ENCODE assay signal across 8 cellular contexts in genomic region chr19:34366670-34367423, GRCh38. TPM values are rescaled to one million over a fixed set of nuclear protein-coding genes. Genes with fewer than 3 reads are reported as not detected.
A peak's percentile ranks its signal among the peaks of the same experiment; 100 is the strongest.
DNase-seq lines count a peak whose midpoint lies in the region; ATAC-seq, FAIRE-seq and TF ChIP-seq lines count a peak whose summit lies in the region.

No MANE protein-coding gene starts in this region.

- no peak for TF ChIP-seq POLR2A in H1 (IDR thresholded peaks at IDR 0.05; ENCODE audit: control extremely low read depth in 1 of 2, low read depth in 2 of 2, low read length in 2 of 2)

- H3K9me3 ChIP-seq in OCI-LY1 (ENCODE audit: low read length) (no peaks in the 10 kb centered on the region), H1 (ENCODE audit: insufficient read depth in 2 of 2, low read depth in 1 of 2, low read length in 1 of 2) (no peaks in the 10 kb centered on the region)

- TF ChIP-seq CTCF in OCI-LY1 (IDR thresholded peaks at IDR 0.05; ENCODE audit: low read length): no peak
- no peak for TF ChIP-seq CTCF in H1 (IDR thresholded peaks at IDR 0.05; ENCODE audit: control extremely low read depth in 1 of 3, insufficient read depth in 1 of 3, low read depth in 1 of 3, low read length in 3 of 3)

- H4K5ac ChIP-seq in H1 (ENCODE audit: insufficient read length, low read depth, low read length): no peak overlapping the region

- no peak overlapping the region for H3K14ac ChIP-seq in H1 (ENCODE audit: insufficient read length)

- peak; percentile 61 for DNase-seq in GM03348 (ENCODE audit: low spot score)
- no peak for DNase-seq in H1 (ENCODE audit: low read depth in 1 of 2, low spot score in 2 of 2)
- DNase-seq in renal cortical epithelial cell (ENCODE audit: low read depth): peak; percentile 28
- DNase-seq in NCI-H2171 treated with DMSO at 0.1 percent for 48 hours (lab: John Stamatoyannopoulos, UW): no peak
- no peak for DNase-seq in NCI-H1105 (lab: John Stamatoyannopoulos, UW)

- H4K20me1 ChIP-seq in OCI-LY1 (ENCODE audit: insufficient read depth, low read length): no peaks in the 10 kb centered on the region
- H4K20me1 ChIP-seq in H1 (replicated peaks in 1 of 2; ENCODE audit: control insufficient read depth in 1 of 2, insufficient read depth in 2 of 2, low read length in 2 of 2): peaks cover 8 to 27% of the 10 kb centered on the region in 2 experiments

- no peak overlapping the region for H2BK20ac ChIP-seq in H1 (ENCODE audit: low read length)

- H3K27me3 ChIP-seq in OCI-LY1 (ENCODE audit: insufficient read depth, low read length): no peaks in the 10 kb centered on the region
- no peaks in the 10 kb centered on the region for H3K27me3 ChIP-seq in H1 (replicated peaks in 1 of 4; ENCODE audit: control insufficient read depth in 3 of 4, extremely low read depth in 1 of 4, insufficient read depth in 3 of 4, low read length in 3 of 4)

- 93% methylated on average over 9 of the region's 9 CpGs; no CpG with 5 or more reads in 1 of the 2 experiments for WGBS in H1 (ENCODE audit: extremely low coverage in 1 of 2, insufficient coverage in 1 of 2, insufficient read length in 1 of 2, insufficient replicate concordance in 2 of 2, low coverage in 1 of 2, low lambda C conversion rate in 2 of 2, missing lambda C conversion rate in 1 of 2), 2 experiments

- ATAC-seq in HG02973 (IDR thresholded peaks at IDR 0.05; ENCODE audit: unreplicated experiment) (no peak), GM19328 (IDR thresholded peaks at IDR 0.05; ENCODE audit: unreplicated experiment) (no peak)

- H2AFZ ChIP-seq in OCI-LY1 (ENCODE audit: low read length) (no peak overlapping the region), H1 (ENCODE audit: low read length) (no peak overlapping the region)

- H2BK5ac ChIP-seq in H1 (ENCODE audit: low read depth, low read length): no peak overlapping the region

- H3K4me1 ChIP-seq in OCI-LY1 (ENCODE audit: insufficient read depth, low read length, severe bottlenecking) (peaks cover 33% of the 10 kb centered on the region), H1 (replicated peaks in 1 of 4; ENCODE audit: control insufficient read depth in 3 of 4, insufficient read depth in 4 of 4, low read length in 3 of 4) (peaks cover 0 to 12% (median 5%) of the 10 kb centered on the region in 4 experiments; a peak in 5 of 7 replicates)

- H3K56ac ChIP-seq in H1 (replicated peaks; ENCODE audit: insufficient read length, low read depth, low read length): no peak overlapping the region

- no peak overlapping the region for H4K91ac ChIP-seq in H1 (replicated peaks; ENCODE audit: insufficient read length, low read length)

- no peak overlapping the region for H3K4ac ChIP-seq in H1 (replicated peaks; ENCODE audit: insufficient read length, low read depth, low read length)

- peak overlapping the region; percentile 97 for H3K4me2 ChIP-seq in OCI-LY1 (ENCODE audit: low read length)
- H3K4me2 ChIP-seq in H1 (ENCODE audit: insufficient read depth in 1 of 2, low read depth in 2 of 2, low read length in 2 of 2): peak overlapping the region in 1 of 2 experiments; percentile 85; a peak in 1 of 4 replicates

- H2BK120ac ChIP-seq in H1 (replicated peaks; ENCODE audit: low read depth, low read length): no peak overlapping the region

- no peak for FAIRE-seq in H1 (lab: Jason Lieb, UNC)

- H3K79me2 ChIP-seq in OCI-LY1 (ENCODE audit: insufficient read depth, low read length) (peaks cover 14% of the 10 kb centered on the region), H1 (ENCODE audit: control insufficient read depth in 1 of 2, insufficient read depth in 2 of 2, low read length in 2 of 2) (peaks cover 2 to 29% of the 10 kb centered on the region in 2 experiments; a peak in 3 of 4 replicates)

- H4K8ac ChIP-seq in H1 (ENCODE audit: extremely low read depth, insufficient read depth, low read length): peak overlapping the region; percentile 45

- H3K27ac ChIP-seq in OCI-LY1 (ENCODE audit: low read depth, low read length, poor library complexity, severe bottlenecking) (no peak overlapping the region), H1 (ENCODE audit: low read depth, low read length) (no peak overlapping the region)

- H3K4me3 ChIP-seq in OCI-LY1 (ENCODE audit: low read depth, low read length, poor library complexity, severe bottlenecking) (peak overlapping the region; percentile 100), H1 (ENCODE audit: extremely low read depth in 1 of 4, insufficient read depth in 2 of 4, low read depth in 3 of 4, low read length in 4 of 4) (no peak overlapping the region; a peak in 1 of 8 replicates)

- no peak for TF ChIP-seq EP300 in H1 (IDR thresholded peaks at IDR 0.05; ENCODE audit: borderline replicate concordance in 1 of 2, low read depth in 2 of 2, low read length in 2 of 2)

- no peak overlapping the region for H2BK12ac ChIP-seq in H1 (ENCODE audit: low read depth, low read length)

- H3K9ac ChIP-seq in OCI-LY1 (ENCODE audit: low read length) (peak overlapping the region; percentile 100), H1 (replicated peaks in 1 of 4; ENCODE audit: extremely low read depth in 1 of 4, low read depth in 3 of 4, low read length in 3 of 4) (no peak overlapping the region)

- no peak for TF ChIP-seq RAD21 in H1 (IDR thresholded peaks at IDR 0.05 in 1 of 2, conservative IDR thresholded peaks at IDR 0.05 in 1 of 2; ENCODE audit: low read depth in 2 of 2, low read length in 2 of 2)

- no peak overlapping the region for H3K18ac ChIP-seq in H1 (ENCODE audit: extremely low read depth, low read length)

- POLR2A ChIA-PET in H1 (lab: Charles Lee; ENCODE audit: partially characterized antibody): interaction anchor here (1.0 to 3.2 kb wide), 7 partner anchors 9 to 111 kb away, joined by 3 to 18 read pairs (median 5); no protein-coding TSS in a partner anchor

- CTCF ChIA-PET in H1 (lab: Charles Lee; ENCODE audit: partially characterized antibody): interaction anchor here (1.8 kb wide), 1 partner anchor 20 kb away, joined by 5 read pairs; no protein-coding TSS in a partner anchor

- H3F3A ChIP-seq in OCI-LY1 (ENCODE audit: insufficient read depth, low read length): no peaks in the 10 kb centered on the region

- H3K9me2 ChIP-seq in OCI-LY1 (ENCODE audit: low read depth, low read length): no peaks in the 10 kb centered on the region

- H3K23me2 ChIP-seq in H1 (ENCODE audit: low read depth, low read length): peaks cover 9% of the 10 kb centered on the region; the same call in 1 of the 2 replicates

- H3K36me3 ChIP-seq in OCI-LY1 (ENCODE audit: insufficient read depth, low read length): peaks cover 63% of the 10 kb centered on the region
- peaks cover 25 to 38% (median 32%) of the 10 kb centered on the region in 4 experiments for H3K36me3 ChIP-seq in H1 (ENCODE audit: control insufficient read depth in 2 of 4, insufficient read depth in 4 of 4, low read length in 3 of 4)

- H2BK15ac ChIP-seq in H1 (ENCODE audit: low read length): no peak overlapping the region

- no peak overlapping the region for H3K23ac ChIP-seq in H1 (ENCODE audit: insufficient read length)

- H2AK5ac ChIP-seq in H1 (ENCODE audit: low read depth, low read length): no peak overlapping the region

- peaks cover 24% of the 10 kb centered on the region for H3K79me1 ChIP-seq in H1 (ENCODE audit: low read depth, low read length)

TF ChIP-seq in H1, 55 proteins besides CTCF, POLR2A, EP300 and RAD21 (continues in another document):
- TF ChIP-seq KDM1A (IDR thresholded peaks at IDR 0.05; ENCODE audit: borderline replicate concordance, low read length) (no peak), BRCA1 (IDR thresholded peaks at IDR 0.05; ENCODE audit: low read depth, low read length) (no peak), POLR2AphosphoS5 (IDR thresholded peaks at IDR 0.05; ENCODE audit: low read depth, low read length) (no peak), FOSL1 (IDR thresholded peaks at IDR 0.05; ENCODE audit: insufficient read depth, low read depth, low read length) (no peak), ASH2L (IDR thresholded peaks at IDR 0.05; ENCODE audit: low read length) (no peak), PHF8 (conservative IDR thresholded peaks at IDR 0.05; ENCODE audit: low read depth, low read length) (no peak), CBX5 (IDR thresholded peaks at IDR 0.05; ENCODE audit: low read depth, low read length) (no peak), RNF2 (IDR thresholded peaks at IDR 0.05; ENCODE audit: borderline replicate concordance, low read depth, low read length, missing control alignments, poor library complexity, severe bottlenecking) (no peak), TCF12 (IDR thresholded peaks at IDR 0.05; ENCODE audit: low read depth, low read length) (no peak), BACH1 (IDR thresholded peaks at IDR 0.05; ENCODE audit: low read length) (no peak), CHD1 (IDR thresholded peaks at IDR 0.05; ENCODE audit: low read depth, low read length) (no peak), MAFK (IDR thresholded peaks at IDR 0.05; ENCODE audit: low read depth, low read length) (no peak), SUZ12 (IDR thresholded peaks at IDR 0.05; ENCODE audit: low read length) (no peak), TAF7 (optimal IDR thresholded peaks at IDR 0.05; ENCODE audit: borderline replicate concordance, low read depth, low read length) (no peak), CTBP2 (IDR thresholded peaks at IDR 0.05; ENCODE audit: borderline replicate concordance, insufficient read depth, insufficient read length, low read length) (no peak), CBX8 (IDR thresholded peaks at IDR 0.05; ENCODE audit: borderline replicate concordance, low read depth, low read length) (no peak)

RNA-seq across cellular contexts. Expression of gene GPI, which starts 1.9 kb away (rescaled TPM):
- 360 and 370 TPM in 2 replicates for total RNA-seq in H1 (2021; fragmentation: NEBNext Ultra II Directional; extraction: Animal tissue kit (Norgen Biotek cat#: 25700))
- 171 and 240 TPM in 2 replicates for polyA plus RNA-seq in H1 (2011; rRNA removed)
- polyA plus RNA-seq in H1 (2011; cell fraction: cytosol; rRNA removed): 153 TPM
- polyA plus RNA-seq in H1 (2011; cell fraction: nucleus; rRNA removed): 211 TPM
- 270 to 336 TPM (median 308 TPM) in 4 replicates for polyA plus RNA-seq in H1 (2012, experiment 1 of 2)
- 324 TPM for polyA plus RNA-seq in H1 (2012, experiment 2 of 2)
- 133 TPM for polyA plus RNA-seq in H1 (2013, experiment 1 of 2)
- polyA plus RNA-seq in H1 (2013, experiment 2 of 2): 132 TPM
- polyA minus RNA-seq in H1 (2011; rRNA and poly(A)+ RNA removed): 290 and 318 TPM in 2 replicates
- polyA minus RNA-seq in H1 (2011; cell fraction: cytosol; rRNA and poly(A)+ RNA removed): 192 TPM
- 114 TPM for polyA minus RNA-seq in H1 (2011; cell fraction: nucleus; rRNA and poly(A)+ RNA removed)
- 204 and 672 TPM in 2 replicates for total RNA-seq in renal cortical epithelial cell

RNA-seq across cellular contexts. Expression of gene PDCD2L, which starts 37.4 kb away (rescaled TPM):
- 50.8 and 51.5 TPM in 2 replicates for total RNA-seq in H1 (2021; fragmentation: NEBNext Ultra II Directional; extraction: Animal tissue kit (Norgen Biotek cat#: 25700))
- 78.1 and 80.2 TPM in 2 replicates for polyA plus RNA-seq in H1 (2011; rRNA removed)
- polyA plus RNA-seq in H1 (2011; cell fraction: cytosol; rRNA removed): 72.4 TPM
- polyA plus RNA-seq in H1 (2011; cell fraction: nucleus; rRNA removed): 47.8 TPM
- polyA plus RNA-seq in H1 (2012, experiment 1 of 2): 42.0 to 65.0 TPM (median 44.8 TPM) in 4 replicates
- 59.2 TPM for polyA plus RNA-seq in H1 (2012, experiment 2 of 2)
- 57.3 TPM for polyA plus RNA-seq in H1 (2013, experiment 1 of 2)
- 59.1 TPM for polyA plus RNA-seq in H1 (2013, experiment 2 of 2)
- 35.2 and 56.0 TPM in 2 replicates for polyA minus RNA-seq in H1 (2011; rRNA and poly(A)+ RNA removed)
- 19.8 TPM for polyA minus RNA-seq in H1 (2011; cell fraction: cytosol; rRNA and poly(A)+ RNA removed)
- polyA minus RNA-seq in H1 (2011; cell fraction: nucleus; rRNA and poly(A)+ RNA removed): 22.6 TPM
- total RNA-seq in renal cortical epithelial cell: 10.8 and 30.9 TPM in 2 replicates

Comparison
In these comparisons a context has a peak if more than half of its experiments do, and no peak if none do; other contexts are left out.
1. DNase-seq: peak in GM03348 (single experiment) and renal cortical epithelial cell (single experiment); none in H1 (0 of 2), NCI-H2171 treated with DMSO at 0.1 percent for 48 hours (single experiment) and NCI-H1105 (single experiment).